In genomic region chr6:39947611-39948068, GRCh38 we compare ENCODE assay signal across 19 cellular contexts. TPM values are rescaled to one million over a fixed set of nuclear protein-coding genes. Genes with fewer than 3 reads are reported as not detected.
DNase-seq lines count a peak whose midpoint lies in the region; ATAC-seq, FAIRE-seq and TF ChIP-seq lines count a peak whose summit lies in the region.
"Had no signal": no experiment of that assay in that cellular context is flagged by ENCODE, and none has a peak within 500 bp of the region (broad histone marks: within the 10 kb centered on the region; RNA-seq: fewer than 3 reads in every experiment).

No MANE protein-coding gene starts in this region.

- H3K4me3 Mint-ChIP-seq in GM23338 = no peak overlapping the region

- H4K20me1 ChIP-seq in GM23338 (replicated peaks; ENCODE audit: insufficient read depth) (no peaks in the 10 kb centered on the region), K562 (replicated peaks; ENCODE audit: control insufficient read depth, insufficient read depth, low read length) (no peaks in the 10 kb centered on the region)

- H3K36me3 ChIP-seq in GM23338 (ENCODE audit: insufficient read depth) (no peaks in the 10 kb centered on the region), K562 (ENCODE audit: control insufficient read depth, insufficient read depth, low read length) (no peaks in the 10 kb centered on the region), mucosa of rectum (ENCODE audit: control insufficient read depth in 2 of 2, insufficient read depth in 2 of 2, low read length in 2 of 2) (no peaks in the 10 kb centered on the region), gastrocnemius medialis (no peaks in the 10 kb centered on the region), SJCRH30 (no peaks in the 10 kb centered on the region)
- H3K36me3 ChIP-seq: HAP-1 had no signal

- no peaks in the 10 kb centered on the region for H3K9me1 ChIP-seq in K562 (ENCODE audit: control insufficient read depth, insufficient read depth, low read length)

- H3K4me3 ChIP-seq in GM23338 (0 out of 2 replicates have a peak overlapping the region, but pooled peaks have one; percentile 15), K562 (no peak overlapping the region), mucosa of rectum (ENCODE audit: low read length in 2 of 2) (no peak overlapping the region), gastrocnemius medialis (no peak overlapping the region), SJCRH30 (no peak overlapping the region)
- H3K4me3 ChIP-seq: HAP-1 had no signal

- no peak overlapping the region for H3K27ac Mint-ChIP-seq in GM23338

- 0% methylated on average over 3 of the region's 5 CpGs for WGBS in K562 (ENCODE audit: insufficient coverage, low coverage, missing lambda C conversion rate)

- H3K4me2 ChIP-seq in GM23338 = peak overlapping the region; percentile 66
- no peak overlapping the region for H3K4me2 ChIP-seq in K562 (ENCODE audit: insufficient read depth, low read length)
- H3K4me2 ChIP-seq: KMS-11 had no signal

- H3K4me1 Mint-ChIP-seq in GM23338 = peaks cover 5% of the 10 kb centered on the region

- CTCF ChIA-PET in K562 (lab: Yijun Ruan, JAX; ENCODE audit: low intra/inter-chr PET ratio) = no interaction called here

- no TSS peak for BruUV-seq in K562 (replicated peaks; lab: Mats Ljungman, UMichigan)

- H3F3A ChIP-seq in GM23338 (replicated peaks; ENCODE audit: low read depth) = no peaks in the 10 kb centered on the region

- TF ChIP-seq POLR2A in K562 (conservative IDR thresholded peaks at IDR 0.05) = no peak
- no peak for TF ChIP-seq POLR2A in gastrocnemius medialis (IDR thresholded peaks at IDR 0.05)

- H3K27me3 Mint-ChIP-seq in GM23338 (ENCODE audit: insufficient read depth, low read depth, poor library complexity) = peaks cover 4% of the 10 kb centered on the region

- H3K9me2 ChIP-seq in GM23338 (ENCODE audit: insufficient read depth) = peaks cover 25% of the 10 kb centered on the region; the same call in 1 of the 2 replicates

- ATAC-seq in GM23338 (peak; percentile 89), K562 (no peak), gastrocnemius medialis (no peak)

- H3K36me3 Mint-ChIP-seq in GM23338 (ENCODE audit: low read depth) = no peaks in the 10 kb centered on the region

- H3K9ac ChIP-seq in K562 (ENCODE audit: insufficient read depth in 1 of 2, low read depth in 2 of 2, low read length in 2 of 2) = no peak overlapping the region
- no peak overlapping the region for H3K9ac ChIP-seq in mucosa of rectum (ENCODE audit: low read depth in 1 of 2, low read length in 2 of 2)
- H3K9ac ChIP-seq: KMS-11 had no signal

- POLR2A ChIA-PET in K562 (lab: Yijun Ruan, JAX) = no interaction called here

- TF ChIP-seq CTCF in GM23338 (conservative IDR thresholded peaks at IDR 0.05; ENCODE audit: low read depth in 2 of 2) = no peak
- no peak for TF ChIP-seq CTCF in K562 (IDR thresholded peaks at IDR 0.05 in 2 of 3, conservative IDR thresholded peaks at IDR 0.05 in 1 of 3; ENCODE audit: insufficient read depth in 2 of 3, low read depth in 1 of 3, low read length in 3 of 3)
- no peak for TF ChIP-seq CTCF in gastrocnemius medialis (IDR thresholded peaks at IDR 0.05 in 4 of 5, conservative IDR thresholded peaks at IDR 0.05 in 1 of 5)

- TF ChIP-seq RAD21 in K562 (CRISPR knock-in tag; conservative IDR thresholded peaks at IDR 0.05 in 1 of 2, IDR thresholded peaks at IDR 0.05 in 1 of 2) = no peak

- H3K27me3 ChIP-seq in GM23338 (ENCODE audit: insufficient read depth) (no peaks in the 10 kb centered on the region), K562 (ENCODE audit: control insufficient read depth in 2 of 2, insufficient read depth in 2 of 2, low read length in 2 of 2) (no peaks in the 10 kb centered on the region; a peak in 1 of 5 replicates), mucosa of rectum (ENCODE audit: control insufficient read depth in 2 of 2, insufficient read depth in 2 of 2, low read length in 2 of 2) (no peaks in the 10 kb centered on the region), gastrocnemius medialis (no peaks in the 10 kb centered on the region), SJCRH30 (no peaks in the 10 kb centered on the region)

- H3K9me3 Mint-ChIP-seq in GM23338 = no peaks in the 10 kb centered on the region

- H3K4me1 ChIP-seq in GM23338 (ENCODE audit: insufficient read depth) (peaks cover 21% of the 10 kb centered on the region), K562 (replicated peaks in 1 of 2; ENCODE audit: control insufficient read depth in 2 of 2, insufficient read depth in 2 of 2, low read length in 2 of 2) (peaks cover 0 to 13% of the 10 kb centered on the region in 2 experiments; a peak in 4 of 5 replicates), mucosa of rectum (ENCODE audit: control insufficient read depth in 2 of 2, insufficient read depth in 2 of 2, low read length in 2 of 2) (peaks cover 12 to 33% of the 10 kb centered on the region in 2 donors), gastrocnemius medialis (peaks cover 0 to 18% of the 10 kb centered on the region in 2 donors), SJCRH30 (no peaks in the 10 kb centered on the region)
- H3K4me1 ChIP-seq: HAP-1 had no signal

- H2AFZ ChIP-seq in GM23338 = peak overlapping the region; percentile 74
- no peak overlapping the region for H2AFZ ChIP-seq in K562 (ENCODE audit: low read depth, low read length)

- intact Hi-C loops in K562 (cut with micrococcal nuclease) (no loop called here), gastrocnemius medialis (cut with DNase I; ENCODE audit: low total_unique reads) (no loop called here)

- in situ Hi-C loops in K562 (cut with MboI) = no loop called here
- in situ Hi-C loops in gastrocnemius medialis (cut with MboI; ENCODE audit: low sequenced_read_pairs in 4 of 4) = no loop called here

- H3K27ac ChIP-seq in GM23338 (ENCODE audit: low read depth) = no peak overlapping the region
- H3K27ac ChIP-seq in K562 (ENCODE audit: extremely low read depth, low read depth, low read length) = no peak overlapping the region
- peak overlapping the region; percentile 3 to 52 for H3K27ac ChIP-seq in mucosa of rectum (ENCODE audit: low read depth in 2 of 2, low read length in 2 of 2)
- no peak overlapping the region for H3K27ac ChIP-seq in gastrocnemius medialis
- H3K27ac ChIP-seq in SJCRH30 = no peak overlapping the region
- H3K27ac ChIP-seq: C4-2B, KMS-11 had no signal

- no peak for FAIRE-seq in K562 (lab: Jason Lieb, UNC)
- FAIRE-seq: A204.1, D721Med had no signal

- no peak for TF ChIP-seq EP300 in K562 (IDR thresholded peaks at IDR 0.05; ENCODE audit: low read length)

- H3K9me3 ChIP-seq in K562 (replicated peaks; ENCODE audit: control insufficient read depth, insufficient read depth, low read depth, low read length) = no peaks in the 10 kb centered on the region
- peaks cover 0 to 2% of the 10 kb centered on the region in 2 donors for H3K9me3 ChIP-seq in mucosa of rectum (ENCODE audit: control insufficient read depth in 2 of 2, low read length in 2 of 2)
- no peaks in the 10 kb centered on the region for H3K9me3 ChIP-seq in gastrocnemius medialis
- H3K9me3 ChIP-seq in SJCRH30 (replicated peaks) = no peaks in the 10 kb centered on the region
- H3K9me3 ChIP-seq: HAP-1 had no signal

- H3K79me2 ChIP-seq in GM23338 (replicated peaks; ENCODE audit: insufficient read depth) (no peaks in the 10 kb centered on the region), K562 (ENCODE audit: control insufficient read depth, insufficient read depth, low read length) (no peaks in the 10 kb centered on the region)

- DNase-seq in GM23338 (ENCODE audit: low spot score) (peak; percentile 51), K562 (ENCODE audit: extremely low read depth in 1 of 4, low spot score in 3 of 4) (no peak), iPS-NIHi7 (ENCODE audit: extremely low spot score) (peak; percentile 49), gastrocnemius medialis (no peak), superior temporal gyrus (ENCODE audit: extremely low spot score) (no peak), SJCRH30 (no peak), kidney glomerular epithelial cell (lab: John Stamatoyannopoulos, UW) (no peak)
- DNase-seq: DMS53, NCI-H1105, NCI-H2029 treated with DMSO at 0.1 percent for 48 hours, NCI-H2171, NCI-H526, Right ventricle myocardium superior had no signal

TF ChIP-seq in K562, 482 proteins besides CTCF, POLR2A, EP300 and RAD21 (continues in another document):
- 0 out of 2 replicates have a peak, but pooled peaks have one; percentile 12 for TF ChIP-seq VEZF1 (CRISPR knock-in tag; IDR thresholded peaks at IDR 0.05)
- TF ChIP-seq ZKSCAN1 (IDR thresholded peaks at IDR 0.05; ENCODE audit: low read depth, low read length) = no peak
- no peak for TF ChIP-seq FOXJ3 (CRISPR knock-in tag; IDR thresholded peaks at IDR 0.05)

RNA-seq across cellular contexts. Expression of gene MOCS1, which starts 13.4 kb away (rescaled TPM):
- 21.5 and 28.1 TPM in 2 replicates for total RNA-seq in GM23338 (2014; rRNA removed; shearing (Covaris generic))
- polyA plus RNA-seq in GM23338 (2016; fragmentation: Nextera tagmentation; extraction: Ambion mirVana) = 13.9 and 17.2 TPM in 2 replicates
- 1.1 and 2.6 TPM in 2 replicates for total RNA-seq in K562 (2011; cell fraction: chromatin; rRNA removed; ENCODE audit: low replicate concordance)
- total RNA-seq in K562 (2011; cell fraction: nucleolus; rRNA removed) = 1.7 and 2.0 TPM in 2 replicates
- 1.5 and 1.6 TPM in 2 replicates for total RNA-seq in K562 (2011; cell fraction: nucleoplasm; rRNA removed)
- total RNA-seq in K562 (2014; rRNA removed) = 12.5 and 14.1 TPM in 2 replicates
- 4.7 and 6.0 TPM in 2 replicates for total RNA-seq in K562 (2014; rRNA removed; fragmentation: Illumina TruSeq; extraction: Trizol)
- 10.7 and 12.0 TPM in 2 replicates for total RNA-seq in K562 (2015; rRNA removed; fragmentation: Illumina TruSeq; extraction: Trizol)
- 12.7 and 15.3 TPM in 2 replicates for total RNA-seq in K562 (2021)
- 0.47 and 1.0 TPM in 2 replicates for polyA plus RNA-seq in K562 (2011; rRNA removed)
- 0.65 and 1.7 TPM in 2 replicates for polyA plus RNA-seq in K562 (2011; cell fraction: cytosol; rRNA removed)
- 0.55 and 2.0 TPM in 2 replicates for polyA plus RNA-seq in K562 (2011; cell fraction: nucleus; rRNA removed)
- 11.4 and 35.7 TPM in 2 replicates for polyA plus RNA-seq in K562 (2012)
- polyA plus RNA-seq in K562 (2014; fragmentation: Illumina TruSeq; extraction: Trizol) = 10.0 and 10.9 TPM in 2 replicates
- polyA plus RNA-seq in K562 (2014; fragmentation: Nextera tagmentation; extraction: Ambion mirVana) = under 1 TPM; 0.69 to 0.95 TPM
- 8.7 and 9.6 TPM in 2 replicates for polyA plus RNA-seq in K562 (2014; rRNA removed)
- polyA minus RNA-seq in K562 (2011; rRNA and poly(A)+ RNA removed) = 0.54 and 1.2 TPM in 2 replicates
- polyA minus RNA-seq in K562 (2011; cell fraction: cytosol; rRNA and poly(A)+ RNA removed) = 2.2 TPM in 1 of 2 replicates, not detected in the other
- 0.67 and 1.5 TPM in 2 replicates for polyA minus RNA-seq in K562 (2011; cell fraction: nucleus; rRNA and poly(A)+ RNA removed)
- total RNA-seq in gastrocnemius medialis = 10 to 100 TPM; 26.4 to 61.7 (median 38.4) TPM
- 7.3 TPM in 2 replicates for total RNA-seq in SJCRH30 (2014; rRNA removed; shearing (Covaris generic))

Comparison
In these comparisons a context has a peak if more than half of its experiments do, and no peak if none do; other contexts are left out.
1. DNase-seq: peak in GM23338 (single experiment) and iPS-NIHi7 (single experiment); none in K562 (0 of 4), gastrocnemius medialis (0 of 2), superior temporal gyrus (single experiment), SJCRH30 (0 of 2) and kidney glomerular epithelial cell (single experiment).
2. H3K27ac ChIP-seq: peak in mucosa of rectum (2 of 2); none in GM23338 (single experiment), K562 (single experiment), gastrocnemius medialis (0 of 4) and SJCRH30 (single experiment).